26 cellular contexts compared by ENCODE assay signal in genomic region chr6:5295612-5296011, GRCh38. TPM values are rescaled to one million over a fixed set of nuclear protein-coding genes. Genes with fewer than 3 reads are reported as not detected.
DNase-seq lines count a peak whose midpoint lies in the region; ATAC-seq and TF ChIP-seq lines count a peak whose summit lies in the region.
"Had no signal": no experiment of that assay in that cellular context is flagged by ENCODE, and none has a peak within 500 bp of the region (broad histone marks: within the 10 kb centered on the region; RNA-seq: fewer than 3 reads in every experiment).

No MANE protein-coding gene starts in this region.

- no peak for TF ChIP-seq CTCF in astrocyte of the cerebellum (IDR thresholded peaks at IDR 0.05; ENCODE audit: low read depth, low read length, missing control alignments)
- TF ChIP-seq CTCF in esophagus muscularis mucosa (IDR thresholded peaks at IDR 0.05), result no peak
- TF ChIP-seq CTCF in mesothelial cell of epicardium (IDR thresholded peaks at IDR 0.05; ENCODE audit: unreplicated experiment), result no peak

- H3K27me3 ChIP-seq in esophagus muscularis mucosa, result no peaks in the 10 kb centered on the region
- no peaks in the 10 kb centered on the region for H3K27me3 ChIP-seq in aorta (ENCODE audit: control insufficient read depth in 1 of 2, insufficient read depth in 2 of 2, low read length in 1 of 2)
- H3K27me3 ChIP-seq: SJCRH30 had no signal

- H3K9me3 Mint-ChIP-seq in activated T-cell treated with anti-CD3 and anti-CD28 coated beads, Interleukin-2, amount 50 U/mL, for 24 hours, result no peaks in the 10 kb centered on the region
- H3K9me3 Mint-ChIP-seq in mesothelial cell of epicardium, result no peaks in the 10 kb centered on the region
- H3K9me3 Mint-ChIP-seq: CD8-positive, alpha-beta T cell had no signal

- H3K4me3 Mint-ChIP-seq in activated T-cell treated with anti-CD3 and anti-CD28 coated beads, Interleukin-2, amount 50 U/mL, for 24 hours, result no peak overlapping the region
- no peak overlapping the region for H3K4me3 Mint-ChIP-seq in mesothelial cell of epicardium
- H3K4me3 Mint-ChIP-seq: CD8-positive, alpha-beta T cell had no signal

- DNase-seq in activated T-cell treated with anti-CD3 and anti-CD28 coated beads, Interleukin-2, amount 50 U/mL, for 24 hours, result no peak
- DNase-seq in activated T-cell treated with anti-CD3 and anti-CD28 coated beads for 4 hours (no peak), astrocyte of the cerebellum (ENCODE audit: low read depth) (peak; percentile 12), esophagus muscularis mucosa (ENCODE audit: extremely low spot score) (peak; percentile 37), mesothelial cell of epicardium (ENCODE audit: low spot score in 2 of 2, unreplicated experiment in 2 of 2) (no peak), ACHN (no peak), aorta (no peak)
- DNase-seq: 8988T; AML-193; C1 segment of cervical spinal cord; CD8-positive, alpha-beta T cell; DMS53; EL; GM23248; KBM-7; NCI-H1092 treated with DMSO at 0.1 percent for 48 hours; NCI-H1436 treated with DMSO at 0.1 percent for 48 hours; NCI-H1930; NCI-H226; NCI-H510A treated with DMSO at 0.1 percent for 48 hours; NCI-H774 had no signal

- no peak for TF ChIP-seq POLR2A in esophagus muscularis mucosa (IDR thresholded peaks at IDR 0.05; ENCODE audit: low read depth)

- H3K4me1 ChIP-seq in esophagus muscularis mucosa (peaks cover 12 to 25% (median 21%) of the 10 kb centered on the region in 4 donors), aorta (ENCODE audit: control insufficient read depth in 1 of 2, insufficient read depth in 2 of 2, low read length in 2 of 2) (no peaks in the 10 kb centered on the region)
- H3K4me1 ChIP-seq: SJCRH30 had no signal

- H3K36me3 ChIP-seq in esophagus muscularis mucosa, result no peaks in the 10 kb centered on the region
- H3K36me3 ChIP-seq in aorta (ENCODE audit: control insufficient read depth in 1 of 2, insufficient read depth in 2 of 2, low read length in 1 of 2), result no peaks in the 10 kb centered on the region
- H3K36me3 ChIP-seq: HAP-1, SJCRH30 had no signal

- H3K27ac ChIP-seq in esophagus muscularis mucosa (replicated peaks in 1 of 4), result no peak overlapping the region
- H3K27ac ChIP-seq in aorta (ENCODE audit: low read depth in 1 of 2, low read length in 2 of 2), result no peak overlapping the region
- H3K27ac ChIP-seq: GM23248, HL-60, SJCRH30 had no signal

- intact Hi-C loops in esophagus muscularis mucosa (cut with DNase I) (no loop called here), aorta (cut with DNase I) (no loop called here)

- in situ Hi-C loops in astrocyte of the cerebellum (cut with HindIII; ENCODE audit: low sequenced_read_pairs) (no loop called here), ACHN (cut with HindIII; ENCODE audit: low pct_ligation_motif_present, low pct_unique_long_range_greater_than_20kb, low sequenced_read_pairs) (no loop called here)

- H3K27me3 Mint-ChIP-seq in activated T-cell treated with anti-CD3 and anti-CD28 coated beads, Interleukin-2, amount 50 U/mL, for 24 hours, result no peaks in the 10 kb centered on the region
- H3K27me3 Mint-ChIP-seq in mesothelial cell of epicardium (ENCODE audit: low read depth), result no peaks in the 10 kb centered on the region

- 54% methylated on average over 6 of the region's 6 CpGs for WGBS in esophagus muscularis mucosa
- WGBS in aorta, 2 donors, result 72 to 80% methylated on average over 6 of the region's 6 CpGs

- TF ChIP-seq EP300 in esophagus muscularis mucosa (IDR thresholded peaks at IDR 0.05), result no peak

- H3K36me3 Mint-ChIP-seq in activated T-cell treated with anti-CD3 and anti-CD28 coated beads, Interleukin-2, amount 50 U/mL, for 24 hours (ENCODE audit: low read depth), result peaks cover 15% of the 10 kb centered on the region
- peaks cover 5% of the 10 kb centered on the region for H3K36me3 Mint-ChIP-seq in mesothelial cell of epicardium

- peaks cover 63% of the 10 kb centered on the region for H3K4me1 Mint-ChIP-seq in activated T-cell treated with anti-CD3 and anti-CD28 coated beads, Interleukin-2, amount 50 U/mL, for 24 hours (ENCODE audit: low read depth)
- peaks cover 14% of the 10 kb centered on the region for H3K4me1 Mint-ChIP-seq in mesothelial cell of epicardium

- H3K27ac Mint-ChIP-seq in activated T-cell treated with anti-CD3 and anti-CD28 coated beads, Interleukin-2, amount 50 U/mL, for 24 hours, result peak overlapping the region; percentile 39
- H3K27ac Mint-ChIP-seq in mesothelial cell of epicardium, result peak overlapping the region; percentile 47
- H3K27ac Mint-ChIP-seq: CD8-positive, alpha-beta T cell had no signal

- no peak overlapping the region for H3K4me3 ChIP-seq in astrocyte of the cerebellum (ENCODE audit: low read depth, low read length)
- no peak overlapping the region for H3K4me3 ChIP-seq in esophagus muscularis mucosa
- H3K4me3 ChIP-seq in aorta (ENCODE audit: low read length in 2 of 2), result no peak overlapping the region
- H3K4me3 ChIP-seq: GM23248, HAP-1, SJCRH30 had no signal

- no peaks in the 10 kb centered on the region for H3K9me3 ChIP-seq in esophagus muscularis mucosa
- H3K9me3 ChIP-seq in aorta (ENCODE audit: control insufficient read depth, low read length), result no peaks in the 10 kb centered on the region
- H3K9me3 ChIP-seq: HAP-1, SJCRH30 had no signal

- ATAC-seq in GM18511 (IDR thresholded peaks at IDR 0.05; ENCODE audit: unreplicated experiment), result no peak
- no peak for ATAC-seq in aorta (ENCODE audit: low FRiP score)
- ATAC-seq: CD8-positive, alpha-beta T cell; HepG2 had no signal

RNA-seq across cellular contexts. Expression of gene FARS2, which starts 34.3 kb away (rescaled TPM):
- total RNA-seq in esophagus muscularis mucosa (10 to 100 TPM; 10.6 to 24.9 (median 15.2) TPM), mesothelial cell of epicardium (19.8 to 20.1 TPM (median 19.9 TPM) in 3 replicates), aorta (10 to 100 TPM; 11.1 to 14.2 TPM)
- 1 to 10 TPM; 6.3 to 9.9 TPM for polyA plus RNA-seq in aorta

RNA-seq across cellular contexts. Expression of gene LYRM4, which starts 34.9 kb away (rescaled TPM):
- total RNA-seq in esophagus muscularis mucosa (10 to 100 TPM; 16.9 to 20.9 (median 18.4) TPM), mesothelial cell of epicardium (35.5 to 40.6 TPM (median 37.4 TPM) in 3 replicates), aorta (10 to 100 TPM; 17.9 to 23.9 TPM)
- 10 to 100 TPM; 18.3 to 28.7 TPM for polyA plus RNA-seq in aorta

Comparison
In these comparisons a context has a peak if more than half of its experiments do, and no peak if none do; other contexts are left out.
1. DNase-seq: peak in astrocyte of the cerebellum (single experiment) and esophagus muscularis mucosa (single experiment); none in activated T-cell treated with anti-CD3 and anti-CD28 coated beads, Interleukin-2, amount 50 U/mL, for 24 hours (single experiment), activated T-cell treated with anti-CD3 and anti-CD28 coated beads for 4 hours (single experiment), mesothelial cell of epicardium (0 of 2), ACHN (single experiment) and aorta (0 of 2).